ENCODE assay signal across 10 cellular contexts in genomic region chr10:132572545-132572937, GRCh38. TPM values are rescaled to one million over a fixed set of nuclear protein-coding genes. Genes with fewer than 3 reads are reported as not detected.
DNase-seq lines count a peak whose midpoint lies in the region; ATAC-seq, FAIRE-seq and TF ChIP-seq lines count a peak whose summit lies in the region.
"Had no signal": no experiment of that assay in that cellular context is flagged by ENCODE, and none has a peak within 500 bp of the region (broad histone marks: within the 10 kb centered on the region; RNA-seq: fewer than 3 reads in every experiment).

No MANE protein-coding gene starts in this region.

- no peak overlapping the region for H3K4me3 Mint-ChIP-seq in CD8-positive, alpha-beta T cell

- FAIRE-seq in GM12878 (lab: Jason Lieb, UNC), result no peak

- H3K27ac Mint-ChIP-seq in CD8-positive, alpha-beta T cell, result no peak overlapping the region

- H3K27me3 ChIP-seq in GM12878 (replicated peaks in 1 of 2; ENCODE audit: control insufficient read depth in 2 of 2, insufficient read depth in 2 of 2, low read length in 1 of 2) (no peaks in the 10 kb centered on the region), left lung (no peaks in the 10 kb centered on the region), SJCRH30 (no peaks in the 10 kb centered on the region), colonic mucosa (no peaks in the 10 kb centered on the region)
- no peaks in the 10 kb centered on the region for H3K27me3 ChIP-seq in CD8-positive, alpha-beta T cell (ENCODE audit: insufficient read depth, low read length)

- H3K27ac ChIP-seq in GM12878 (ENCODE audit: control insufficient read depth, insufficient read depth) (peak overlapping the region; percentile 66), left lung (no peak overlapping the region), SJCRH30 (no peak overlapping the region), colonic mucosa (no peak overlapping the region)
- H3K27ac ChIP-seq in CD8-positive, alpha-beta T cell (ENCODE audit: low read depth, low read length), result no peak overlapping the region

- DNase-seq in Daoy (ENCODE audit: low read depth) (peak; percentile 46), GM12878 (ENCODE audit: low read depth, low spot score) (no peak), left lung (peak in 1 of 2 donors; percentile 30), SJCRH30 (no peak), NCI-H187 treated with DMSO at 0.1 percent for 48 hours (lab: John Stamatoyannopoulos, UW) (no peak), colonic mucosa (no peak)
- no peak for DNase-seq in CD8-positive, alpha-beta T cell
- DNase-seq: NCI-H2227 treated with DMSO at 0.1 percent for 48 hours had no signal

- CTCF ChIA-PET in GM12878 (lab: Yijun Ruan, JAX), result interaction anchor here (1.0 to 3.3 kb wide), 6 partner anchors 10 to 113 kb away, joined by 3 to 27 read pairs (median 4); no protein-coding TSS in a partner anchor
- CTCF ChIA-PET in CD8-positive, alpha-beta T cell (lab: Charles Lee), result interaction anchor here (1.3 kb wide), 1 partner anchor 36 kb away, joined by 3 read pairs; no protein-coding TSS in a partner anchor

- intact Hi-C loops in GM12878 (cut with micrococcal nuclease; ENCODE audit: unreplicated experiment) (loop anchor here (1.0 to 10.0 kb wide), 5 partner anchors 8 to 248 kb away; partner anchors contain the start of gene INPP5A), left lung (cut with DNase I) (no loop called here), colonic mucosa (cut with DNase I) (loop anchor here (10.0 kb wide), 1 partner anchor 188 kb away; no protein-coding TSS in a partner anchor)
- intact Hi-C loops in CD8-positive, alpha-beta T cell (cut with DNase I, micrococcal nuclease), result loop anchor here in 1 of 2 experiments (5.0 kb wide), 1 partner anchor 35 kb away; the partner anchor contains the start of gene INPP5A

- no peak for TF ChIP-seq RAD21 in GM12878 (IDR thresholded peaks at IDR 0.05; ENCODE audit: insufficient read depth, low read depth, low read length)

- no peak for TF ChIP-seq CTCF in GM12878 (IDR thresholded peaks at IDR 0.05 in 2 of 3, conservative IDR thresholded peaks at IDR 0.05 in 1 of 3; ENCODE audit: control insufficient read depth in 2 of 3, extremely low read depth in 1 of 3, insufficient read depth in 1 of 3, low read depth in 3 of 3, low read length in 3 of 3)
- TF ChIP-seq CTCF in left lung (IDR thresholded peaks at IDR 0.05), result no peak
- TF ChIP-seq CTCF in CD8-positive, alpha-beta T cell (IDR thresholded peaks at IDR 0.05), result no peak
- no peak for TF ChIP-seq CTCF in colonic mucosa (IDR thresholded peaks at IDR 0.05)

- RAD21 ChIA-PET in GM12878 (lab: Charles Lee; ENCODE audit: unreplicated experiment), result interaction anchor here (0.7 to 3.6 kb wide), 11 partner anchors 8 to 807 kb away, joined by 3 to 91 read pairs (median 10); partner anchors contain the start of gene PAOX

- H3K9ac ChIP-seq in GM12878 (ENCODE audit: control insufficient read depth, insufficient read depth, low read length) (peak overlapping the region; percentile 43; the same call in 1 of the 2 replicates), colonic mucosa (ENCODE audit: low read depth in 2 of 2, low read length in 2 of 2) (no peak overlapping the region)

- no peak for TF ChIP-seq EP300 in GM12878 (IDR thresholded peaks at IDR 0.05; ENCODE audit: borderline replicate concordance in 1 of 2, control insufficient read depth in 1 of 2, low read depth in 2 of 2, low read length in 2 of 2)

- no peaks in the 10 kb centered on the region for H3K9me3 Mint-ChIP-seq in CD8-positive, alpha-beta T cell
- H3K9me3 Mint-ChIP-seq: activated CD8-positive, alpha-beta T cell treated with anti-CD3 and anti-CD28 coated beads for 36 hours had no signal

- H3K4me3 ChIP-seq in GM12878 (peak overlapping the region; percentile 21; the same call in 1 of the 2 replicates), left lung (no peak overlapping the region), SJCRH30 (no peak overlapping the region), colonic mucosa (no peak overlapping the region)
- no peak overlapping the region for H3K4me3 ChIP-seq in CD8-positive, alpha-beta T cell (ENCODE audit: low read depth, low read length)

- H3K36me3 ChIP-seq in GM12878 (ENCODE audit: control insufficient read depth in 2 of 2, insufficient read depth in 2 of 2, low read length in 1 of 2), result no peaks in the 10 kb centered on the region; a peak in 1 of 4 replicates
- H3K36me3 ChIP-seq in left lung, result no peaks in the 10 kb centered on the region
- no peaks in the 10 kb centered on the region for H3K36me3 ChIP-seq in SJCRH30
- H3K36me3 ChIP-seq in CD8-positive, alpha-beta T cell (ENCODE audit: insufficient read depth, low read length), result no peaks in the 10 kb centered on the region
- no peaks in the 10 kb centered on the region for H3K36me3 ChIP-seq in colonic mucosa

- WGBS in GM12878 (ENCODE audit: insufficient coverage, insufficient replicate concordance, low lambda C conversion rate, missing lambda C conversion rate), result 36% methylated on average over 7 of the region's 7 CpGs

- no peak for TF ChIP-seq POLR2A in GM12878 (IDR thresholded peaks at IDR 0.05; ENCODE audit: low read depth, low read length)

- no peaks in the 10 kb centered on the region for H4K20me1 ChIP-seq in GM12878 (ENCODE audit: control insufficient read depth, insufficient read depth)

- H3K27me3 Mint-ChIP-seq in CD8-positive, alpha-beta T cell (ENCODE audit: low read depth), result no peaks in the 10 kb centered on the region
- H3K27me3 Mint-ChIP-seq: activated CD8-positive, alpha-beta T cell treated with anti-CD3 and anti-CD28 coated beads for 36 hours had no signal

- H2AFZ ChIP-seq in GM12878 (ENCODE audit: control insufficient read depth, low read depth, low read length), result no peak overlapping the region

- POLR2A ChIA-PET in GM12878 (lab: Charles Lee), result interaction anchor here (1.6 to 3.2 kb wide), 6 partner anchors 10 to 36 kb away, joined by 4 to 29 read pairs (median 10); partner anchors contain the start of gene INPP5A
- POLR2A ChIA-PET in CD8-positive, alpha-beta T cell (lab: Charles Lee), result interaction anchor here (1.7 kb wide), 1 partner anchor 9 kb away, joined by 4 read pairs; no protein-coding TSS in a partner anchor

- H3K4me1 Mint-ChIP-seq in CD8-positive, alpha-beta T cell (ENCODE audit: low read depth), result peaks cover 29% of the 10 kb centered on the region

- SMC1A ChIA-PET in GM12878 (lab: Charles Lee; ENCODE audit: uncharacterized antibody, unreplicated experiment), result interaction anchor here (0.9 to 3.5 kb wide), 12 partner anchors 9 to 113 kb away, joined by 3 to 62 read pairs (median 8); no protein-coding TSS in a partner anchor

- no peaks in the 10 kb centered on the region for H3K36me3 Mint-ChIP-seq in CD8-positive, alpha-beta T cell

- peaks cover 49% of the 10 kb centered on the region for H3K4me1 ChIP-seq in GM12878 (ENCODE audit: control insufficient read depth, insufficient read depth, low read length)
- peaks cover 28 to 59% of the 10 kb centered on the region in 2 donors for H3K4me1 ChIP-seq in left lung
- no peaks in the 10 kb centered on the region; the same call in 1 of the 2 replicates for H3K4me1 ChIP-seq in SJCRH30
- peaks cover 36% of the 10 kb centered on the region for H3K4me1 ChIP-seq in CD8-positive, alpha-beta T cell (ENCODE audit: insufficient read depth, low read length)
- peaks cover 31% of the 10 kb centered on the region for H3K4me1 ChIP-seq in colonic mucosa

- TSS peak; percentile 76 for BruUV-seq in GM12878 (replicated peaks; lab: Mats Ljungman, UMichigan)

- peak overlapping the region; percentile 64 for H3K4me2 ChIP-seq in GM12878 (ENCODE audit: control insufficient read depth, insufficient read depth)

- ATAC-seq in HG03442 (IDR thresholded peaks at IDR 0.05; ENCODE audit: unreplicated experiment), result peak; percentile 0
- peak; percentile 1 for ATAC-seq in GM12878
- peak; percentile 32 for ATAC-seq in left lung
- no peak for ATAC-seq in CD8-positive, alpha-beta T cell

- peaks cover 4% of the 10 kb centered on the region for H3K79me2 ChIP-seq in GM12878 (ENCODE audit: control insufficient read depth, insufficient read depth, low read length)

- no peaks in the 10 kb centered on the region for H3K9me3 ChIP-seq in GM12878 (replicated peaks; ENCODE audit: control insufficient read depth, insufficient read depth, low read length)
- H3K9me3 ChIP-seq in left lung, result no peaks in the 10 kb centered on the region
- H3K9me3 ChIP-seq in SJCRH30 (replicated peaks), result no peaks in the 10 kb centered on the region
- H3K9me3 ChIP-seq in CD8-positive, alpha-beta T cell (ENCODE audit: low read length), result no peaks in the 10 kb centered on the region
- no peaks in the 10 kb centered on the region for H3K9me3 ChIP-seq in colonic mucosa

- in situ Hi-C loops in GM12878 (cut with MboI), result no loop called here

TF ChIP-seq in GM12878, 131 proteins besides CTCF, POLR2A, EP300 and RAD21 (continues in another document):
- no peak for TF ChIP-seq PKNOX1 (IDR thresholded peaks at IDR 0.05)

RNA-seq across cellular contexts. Expression of gene INPP5A, which starts 35.0 kb away (rescaled TPM):
- total RNA-seq in Daoy (2014; rRNA removed; shearing (Covaris generic)), result 26.8 and 32.1 TPM in 2 replicates
- 48.1 and 49.5 TPM in 2 replicates for total RNA-seq in GM12878 (2013; cell fraction: nucleolus; rRNA removed)
- total RNA-seq in GM12878 (2014; rRNA removed) (9.3 and 12.8 TPM in 2 replicates), GM12878 (2014; rRNA removed; fragmentation: Illumina TruSeq; extraction: Trizol) (7.8 and 8.8 TPM in 2 replicates), GM12878 (2021) (13.3 and 15.0 TPM in 2 replicates), left lung (10 to 100 TPM; 32.0 to 37.0 TPM), colonic mucosa (10 to 100 TPM; 29.9 to 41.5 TPM)
- 2.9 TPM for polyA plus RNA-seq in GM12878 (2011; ENCODE audit: low read depth)
- polyA plus RNA-seq in GM12878 (2011; rRNA removed) (12.3 and 14.7 TPM in 2 replicates), GM12878 (2014; fragmentation: Illumina TruSeq; extraction: Trizol) (4.8 and 4.9 TPM in 2 replicates), GM12878 (2014; fragmentation: Nextera tagmentation; extraction: Ambion mirVana) (1 to 10 TPM in 1 of 2 experiments, under 1 TPM in 1; 0.52 to 1.7 TPM), GM12878 (2014; rRNA removed) (8.0 and 9.0 TPM in 2 replicates), GM12878 (2016; fragmentation: Nextera tagmentation; extraction: Ambion mirVana) (under 1 TPM; 0.69 to 0.74 TPM)
- 11.5 and 13.5 TPM in 2 replicates for polyA plus RNA-seq in GM12878 (2011; cell fraction: cytosol; rRNA removed)
- 22.4 and 29.0 TPM in 2 replicates for polyA plus RNA-seq in GM12878 (2011; cell fraction: nucleus; rRNA removed)
- 3.6 and 5.4 TPM in 2 replicates for polyA plus RNA-seq in GM12878 (2012)
- polyA minus RNA-seq in GM12878 (2011; rRNA and poly(A)+ RNA removed), result 18.4 and 20.3 TPM in 2 replicates
- polyA minus RNA-seq in GM12878 (2011; cell fraction: cytosol; rRNA and poly(A)+ RNA removed), result 8.1 and 10.2 TPM in 2 replicates
- 27.4 and 28.0 TPM in 2 replicates for polyA minus RNA-seq in GM12878 (2011; cell fraction: nucleus; rRNA and poly(A)+ RNA removed)
- total RNA-seq in SJCRH30 (2014; rRNA removed; shearing (Covaris generic)), result 18.9 and 22.4 TPM in 2 replicates
- total RNA-seq in CD8-positive, alpha-beta T cell, result 10 to 100 TPM; 16.9 to 19.4 TPM

Comparison
In these comparisons a context has a peak if more than half of its experiments do, and no peak if none do; other contexts are left out.
1. intact Hi-C loops: an anchor here in GM12878 (1.0 to 10.0 kb wide) and colonic mucosa (10.0 kb wide); none called in left lung.